29 cellular contexts compared by ENCODE assay signal in genomic region chr15:82301296-82302016, GRCh38.
"Had no signal": no experiment of that assay in that cellular context is flagged by ENCODE, and none has a peak within 500 bp of the region (broad histone marks: within the 10 kb centered on the region; RNA-seq: fewer than 3 reads in every experiment).

No MANE protein-coding gene starts in this region.

- H3K36me3 ChIP-seq: Peyer's patch, SJSA1, WERI-Rb-1 had no signal

- H3K9me3 Mint-ChIP-seq: activated naive CD4-positive, alpha-beta T cell treated with anti-CD3 and anti-CD28 coated beads, Interleukin-2, amount 10 ng/mL, durations not matched to agents 7 days and 5 days; activated naive CD8-positive, alpha-beta T cell treated with anti-CD3 and anti-CD28 coated beads, Interleukin-2, amount 50 U/mL, for 24 hours; activated T-cell treated with anti-CD3 and anti-CD28 coated beads, Interleukin-2, amount 50 U/mL, for 24 hours; brain; T-helper 1 cell treated with Interleukin-12 subunit alpha and Interleukin-12 subunit beta and Interleukin-4 antibody, amounts not matched to agents 30 μg/mL and 1 μg/mL, for 36 hours had no signal

- H3K36me3 Mint-ChIP-seq: activated naive CD4-positive, alpha-beta T cell treated with anti-CD3 and anti-CD28 coated beads, Interleukin-2, amount 10 ng/mL, durations not matched to agents 7 days and 5 days; activated naive CD8-positive, alpha-beta T cell; brain had no signal

- H3K27ac ChIP-seq: KMS-11, Peyer's patch, SJSA1, WERI-Rb-1 had no signal

- DNase-seq: activated CD4-positive, alpha-beta T cell treated with anti-CD3 and anti-CD28 coated beads for 1 hour; activated CD4-positive, alpha-beta T cell treated with anti-CD3 and anti-CD28 coated beads for 48 hours; activated CD4-positive, CD25-positive, alpha-beta regulatory T cell; activated CD8-positive, alpha-beta T cell treated with anti-CD3 and anti-CD28 coated beads, Interleukin-2, amount 10 ng/mL, durations not matched to agents 7 days and 5 days; activated effector memory CD4-positive, alpha-beta T cell treated with Interleukin-2 at 50 U/mL for 16 hours; activated naive CD4-positive, alpha-beta T cell treated with anti-CD3 and anti-CD28 coated beads, Interleukin-2, amount 10 ng/mL, durations not matched to agents 7 days and 5 days; activated naive CD8-positive, alpha-beta T cell treated with anti-CD3 and anti-CD28 coated beads, Interleukin-2, amount 50 U/mL, for 24 hours; activated T-cell treated with anti-CD3 and anti-CD28 coated beads, Interleukin-2, amount 50 U/mL, for 24 hours; anterior cingulate cortex; caudate nucleus; MM.1S; MV-4-11; NCI-H1092; NCI-H1436 treated with DMSO at 0.1 percent for 48 hours; NCI-H1694 treated with DMSO at 0.1 percent for 48 hours; NCI-H2029; NCI-H345; NCI-H524 treated with DMSO at 0.1 percent for 48 hours; Peyer's patch; RPMI8226; SHP77 treated with DMSO at 0.1 percent for 48 hours; SK-N-SH; T-helper 9 cell; WERI-Rb-1 had no signal

- ATAC-seq: activated CD8-positive, alpha-beta T cell treated with anti-CD3 and anti-CD28 coated beads, Interleukin-2, amount 10 ng/mL, durations not matched to agents 7 days and 5 days; activated naive CD8-positive, alpha-beta T cell treated with anti-CD3 and anti-CD28 coated beads, Interleukin-2, amount 50 U/mL, for 24 hours had no signal

- H3K4me2 ChIP-seq: KMS-11, SK-N-SH had no signal

- H3K4me3 ChIP-seq: Peyer's patch, SJSA1 had no signal

- H3K27ac Mint-ChIP-seq: activated CD8-positive, alpha-beta T cell treated with anti-CD3 and anti-CD28 coated beads, Interleukin-2, amount 10 ng/mL, durations not matched to agents 7 days and 5 days; activated naive CD4-positive, alpha-beta T cell treated with anti-CD3 and anti-CD28 coated beads, Interleukin-2, amount 10 ng/mL, durations not matched to agents 7 days and 5 days; activated naive CD8-positive, alpha-beta T cell; activated naive CD8-positive, alpha-beta T cell treated with anti-CD3 and anti-CD28 coated beads, Interleukin-2, amount 50 U/mL, for 24 hours; activated T-cell treated with anti-CD3 and anti-CD28 coated beads, Interleukin-2, amount 50 U/mL, for 24 hours; brain; T-helper 1 cell treated with Interleukin-12 subunit alpha and Interleukin-12 subunit beta and Interleukin-4 antibody, amounts not matched to agents 30 μg/mL and 1 μg/mL, for 36 hours had no signal

- H3K9me3 ChIP-seq: Peyer's patch, SJSA1, SK-N-SH had no signal

- H3K4me3 Mint-ChIP-seq: activated CD8-positive, alpha-beta T cell treated with anti-CD3 and anti-CD28 coated beads, Interleukin-2, amount 10 ng/mL, durations not matched to agents 7 days and 5 days; activated naive CD4-positive, alpha-beta T cell treated with anti-CD3 and anti-CD28 coated beads, Interleukin-2, amount 10 ng/mL, durations not matched to agents 7 days and 5 days; activated naive CD8-positive, alpha-beta T cell; activated naive CD8-positive, alpha-beta T cell treated with anti-CD3 and anti-CD28 coated beads, Interleukin-2, amount 50 U/mL, for 24 hours; activated T-cell treated with anti-CD3 and anti-CD28 coated beads, Interleukin-2, amount 50 U/mL, for 24 hours; brain; T-helper 1 cell treated with Interleukin-12 subunit alpha and Interleukin-12 subunit beta and Interleukin-4 antibody, amounts not matched to agents 30 μg/mL and 1 μg/mL, for 36 hours had no signal

- H3K27me3 ChIP-seq: Peyer's patch, SJSA1 had no signal

- H3K4me1 ChIP-seq: SJSA1 had no signal

- H3K9ac ChIP-seq: KMS-11, SK-N-SH had no signal

- H3K27me3 Mint-ChIP-seq: activated naive CD8-positive, alpha-beta T cell; activated naive CD8-positive, alpha-beta T cell treated with anti-CD3 and anti-CD28 coated beads, Interleukin-2, amount 50 U/mL, for 24 hours; activated T-cell treated with anti-CD3 and anti-CD28 coated beads, Interleukin-2, amount 50 U/mL, for 24 hours had no signal
